8 cellular contexts compared by ENCODE assay signal in the genomic region with DNA sequence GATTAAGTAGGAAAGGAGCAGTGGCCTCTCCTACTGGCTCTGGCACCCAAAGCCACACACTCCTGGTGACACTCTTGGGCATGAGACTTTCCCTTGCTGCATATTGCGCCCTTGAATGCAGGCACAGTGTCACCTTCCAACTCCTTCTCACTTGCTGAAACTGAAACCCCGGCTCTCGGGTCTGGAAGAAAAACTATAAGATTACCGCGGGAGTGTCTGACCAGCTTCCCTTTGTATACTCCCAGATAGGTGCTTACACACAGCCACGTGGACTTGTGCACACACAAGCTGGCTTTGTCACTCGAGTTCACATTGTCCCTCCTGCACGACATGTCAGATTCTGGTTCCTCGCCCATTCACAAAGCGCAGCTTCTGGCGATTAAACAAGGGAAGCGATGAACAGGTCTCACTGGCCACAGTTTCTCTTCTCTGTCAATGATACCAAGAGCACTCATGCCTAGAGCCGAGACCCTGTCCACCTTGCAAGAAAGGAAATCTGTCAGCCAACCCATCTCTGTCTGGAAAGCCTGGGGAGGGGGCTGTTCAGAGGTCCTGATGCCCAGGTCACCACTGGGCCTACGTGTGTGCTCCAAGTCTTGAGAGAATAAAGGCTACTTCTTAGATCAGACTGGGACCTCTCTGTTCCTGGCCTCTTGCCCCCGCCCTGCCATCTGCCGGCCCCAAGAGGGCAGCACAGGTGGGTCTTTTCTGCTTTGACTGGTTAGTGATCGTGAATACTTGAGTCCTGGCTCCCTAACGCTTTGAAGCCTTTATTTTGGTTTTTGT.
DNase-seq lines count a peak whose midpoint lies in the region; ATAC-seq and TF ChIP-seq lines count a peak whose summit lies in the region.

No MANE protein-coding gene starts in this region.

- peak; percentile 73 for TF ChIP-seq CTCF in HFF-Myc (IDR thresholded peaks at IDR 0.05; ENCODE audit: low read depth, low read length, missing control alignments)
- peak; percentile 86 for TF ChIP-seq CTCF in activated CD8-positive, alpha-beta T cell treated with anti-CD3 and anti-CD28 coated beads for 36 hours (IDR thresholded peaks at IDR 0.05)
- peak; percentile 86 for TF ChIP-seq CTCF in epithelial cell of proximal tubule (conservative IDR thresholded peaks at IDR 0.05; ENCODE audit: low read depth, low read length)

- no peaks in the 10 kb centered on the region for H3K36me3 Mint-ChIP-seq in CD4-positive, alpha-beta memory T cell
- no peaks in the 10 kb centered on the region for H3K36me3 Mint-ChIP-seq in activated CD8-positive, alpha-beta T cell treated with anti-CD3 and anti-CD28 coated beads for 36 hours (ENCODE audit: low read depth)

- H3K36me3 ChIP-seq in CD4-positive, alpha-beta memory T cell (ENCODE audit: insufficient read depth, low read length), result no peaks in the 10 kb centered on the region

- CTCF ChIA-PET in CD4-positive, alpha-beta memory T cell (lab: Charles Lee; ENCODE audit: partially characterized antibody), result interaction anchor here (1.0 to 2.9 kb wide), 10 partner anchors 12 to 342 kb away, joined by 3 to 24 read pairs (median 4); no protein-coding TSS in a partner anchor
- CTCF ChIA-PET in activated CD8-positive, alpha-beta T cell treated with anti-CD3 and anti-CD28 coated beads for 36 hours (lab: Charles Lee), result interaction anchor here (1.0 to 2.5 kb wide), 14 partner anchors 11 to 342 kb away, joined by 3 to 14 read pairs (median 6); no protein-coding TSS in a partner anchor

- peak; percentile 36 to 52 (median 47) for DNase-seq in CD4-positive, alpha-beta memory T cell
- DNase-seq in HFF-Myc (ENCODE audit: extremely low read depth, low read depth) (peak; percentile 4), NCI-H748 treated with DMSO at 0.1 percent for 48 hours (lab: John Stamatoyannopoulos, UW) (peak; percentile 49), epithelial cell of proximal tubule (ENCODE audit: low read depth) (no peak), pons (ENCODE audit: low spot score) (peak; percentile 9)
- DNase-seq in activated CD8-positive, alpha-beta T cell treated with anti-CD3 and anti-CD28 coated beads for 36 hours, result peak; percentile 74

- no peaks in the 10 kb centered on the region for H3K9me3 ChIP-seq in CD4-positive, alpha-beta memory T cell (ENCODE audit: control insufficient read depth in 1 of 2, low read length in 2 of 2)

- peak overlapping the region in 1 of 7 donors; percentile 11 for H3K27ac Mint-ChIP-seq in CD4-positive, alpha-beta memory T cell
- no peak overlapping the region for H3K27ac Mint-ChIP-seq in activated CD8-positive, alpha-beta T cell treated with anti-CD3 and anti-CD28 coated beads for 36 hours

- H3K27me3 ChIP-seq in CD4-positive, alpha-beta memory T cell (ENCODE audit: insufficient read depth, low read length), result peaks cover 6% of the 10 kb centered on the region

- no peak overlapping the region for H3K4me3 Mint-ChIP-seq in CD4-positive, alpha-beta memory T cell
- no peak overlapping the region for H3K4me3 Mint-ChIP-seq in activated CD8-positive, alpha-beta T cell treated with anti-CD3 and anti-CD28 coated beads for 36 hours

- H3K4me1 ChIP-seq in CD4-positive, alpha-beta memory T cell (ENCODE audit: insufficient read depth, low read length), result no peaks in the 10 kb centered on the region

- POLR2A ChIA-PET in CD4-positive, alpha-beta memory T cell (lab: Charles Lee; ENCODE audit: partially characterized antibody), result interaction anchor here (1.2 kb wide), 1 partner anchor 50 kb away, joined by 3 read pairs; no protein-coding TSS in a partner anchor
- POLR2A ChIA-PET in activated CD8-positive, alpha-beta T cell treated with anti-CD3 and anti-CD28 coated beads for 36 hours (lab: Charles Lee), result interaction anchor here (0.8 to 1.2 kb wide), 2 partner anchors 10 to 16 kb away, joined by 3 to 6 read pairs; no protein-coding TSS in a partner anchor

- peaks cover 0 to 2% (median 0%) of the 10 kb centered on the region in 8 donors for H3K9me3 Mint-ChIP-seq in CD4-positive, alpha-beta memory T cell
- no peaks in the 10 kb centered on the region for H3K9me3 Mint-ChIP-seq in activated CD8-positive, alpha-beta T cell treated with anti-CD3 and anti-CD28 coated beads for 36 hours

- H3K27ac ChIP-seq in CD4-positive, alpha-beta memory T cell (ENCODE audit: low read depth, low read length), result no peak overlapping the region

- intact Hi-C loops in CD4-positive, alpha-beta memory T cell (cut with micrococcal nuclease), result loop anchor here (1.0 kb wide), 2 partner anchors 49 to 341 kb away; no protein-coding TSS in a partner anchor
- intact Hi-C loops in activated CD8-positive, alpha-beta T cell treated with anti-CD3 and anti-CD28 coated beads for 36 hours (cut with micrococcal nuclease), result loop anchor here (5.0 kb wide), 1 partner anchor 79 kb away; no protein-coding TSS in a partner anchor

- ATAC-seq in activated CD8-positive, alpha-beta T cell treated with anti-CD3 and anti-CD28 coated beads for 36 hours, result peak; percentile 90
- no peak for ATAC-seq in GM21390 (IDR thresholded peaks at IDR 0.05; ENCODE audit: unreplicated experiment)
- no peak for ATAC-seq in HG03354 (IDR thresholded peaks at IDR 0.05; ENCODE audit: poor library complexity, severe bottlenecking, unreplicated experiment)

- H3K4me3 ChIP-seq in CD4-positive, alpha-beta memory T cell (ENCODE audit: low read length in 2 of 2), result no peak overlapping the region
- no peak overlapping the region for H3K4me3 ChIP-seq in HFF-Myc (replicated peaks; ENCODE audit: low read depth, low read length)
- no peak overlapping the region for H3K4me3 ChIP-seq in epithelial cell of proximal tubule (ENCODE audit: low read depth, low read length)

- H3K27me3 Mint-ChIP-seq in CD4-positive, alpha-beta memory T cell, result peaks cover 25 to 33% of the 10 kb centered on the region in 2 donors
- H3K27me3 Mint-ChIP-seq in activated CD8-positive, alpha-beta T cell treated with anti-CD3 and anti-CD28 coated beads for 36 hours, result peaks cover 30% of the 10 kb centered on the region

- H3K4me1 Mint-ChIP-seq in CD4-positive, alpha-beta memory T cell, result peaks cover 0 to 8% (median 0%) of the 10 kb centered on the region in 4 donors
- no peaks in the 10 kb centered on the region for H3K4me1 Mint-ChIP-seq in activated CD8-positive, alpha-beta T cell treated with anti-CD3 and anti-CD28 coated beads for 36 hours (ENCODE audit: low read depth)
